ENCODE assay signal across 23 cellular contexts in genomic region chr7:135684699-135685098, GRCh38. TPM values are rescaled to one million over a fixed set of nuclear protein-coding genes. Genes with fewer than 3 reads are reported as not detected.
"Had no signal": no experiment of that assay in that cellular context is flagged by ENCODE, and none has a peak within 500 bp of the region (broad histone marks: within the 10 kb centered on the region; RNA-seq: fewer than 3 reads in every experiment).

No MANE protein-coding gene starts in this region.

- DNase-seq: activated CD4-positive, alpha-beta T cell treated with anti-CD3 and anti-CD28 coated beads, Interleukin-2, amount 10 ng/mL, durations not matched to agents 7 days and 5 days; activated gamma-delta T cell treated with Interleukin-2 at 50 U/mL for 16 hours; activated T-cell treated with anti-CD3 and anti-CD28 coated beads, Interleukin-2, amount 50 U/mL, for 1 hour; dorsolateral prefrontal cortex; effector memory CD8-positive, alpha-beta T cell; head of caudate nucleus; hypothalamus; left ventricle myocardium superior; natural killer cell; pancreas; psoas muscle; stimulated activated CD4-positive, alpha-beta T cell treated with anti-CD3 and anti-CD28 coated beads, Interleukin-1b, Interleukin-23, amount 100 ng/mL, for 48 hours; stimulated activated naive CD8-positive, alpha-beta T cell treated with anti-CD3 and anti-CD28 coated beads, Interleukin-15, amount 100 ng/mL, for 72 hours; tibial artery had no signal

- H3K27me3 ChIP-seq: ascending aorta, breast epithelium, dorsolateral prefrontal cortex, gastroesophageal sphincter, pancreas, right atrium auricular region, tibial artery had no signal

- H3K9me3 ChIP-seq: ascending aorta, breast epithelium, gastroesophageal sphincter, pancreas, psoas muscle, right atrium auricular region, tibial artery had no signal

- ATAC-seq: activated CD4-positive, CD25-positive, alpha-beta regulatory T cell treated with anti-CD3 and anti-CD28 coated beads, Interleukin-2, amount 50 U/mL, for 24 hours; activated naive CD4-positive, alpha-beta T cell treated with anti-CD3 and anti-CD28 coated beads, Interleukin-2, amount 50 U/mL, for 72 hours; effector memory CD8-positive, alpha-beta T cell; gastroesophageal sphincter; natural killer cell; pancreas; stimulated activated naive CD8-positive, alpha-beta T cell treated with anti-CD3 and anti-CD28 coated beads, Interleukin-15, amount 100 ng/mL, for 72 hours had no signal

- H3K36me3 ChIP-seq: breast epithelium, pancreas, right atrium auricular region had no signal

- H3K4me3 ChIP-seq: ascending aorta, breast epithelium, dorsolateral prefrontal cortex, gastroesophageal sphincter, pancreas, psoas muscle, right atrium auricular region, tibial artery had no signal

- H3K27ac ChIP-seq: dorsolateral prefrontal cortex, gastroesophageal sphincter, pancreas, psoas muscle, right atrium auricular region, tibial artery, VCaP had no signal

RNA-seq across cellular contexts. Expression of gene SLC13A4, which starts 43.3 kb away (rescaled TPM):
- total RNA-seq: activated CD4-positive, alpha-beta T cell treated with anti-CD3 and anti-CD28 coated beads, Interleukin-2, amount 10 ng/mL, durations not matched to agents 7 days and 5 days; activated naive CD4-positive, alpha-beta T cell treated with anti-CD3 and anti-CD28 coated beads, Interleukin-2, amount 50 U/mL, for 72 hours; natural killer cell; pancreas; psoas muscle; skeletal muscle tissue; T-helper 2 cell treated with Interferon-gamma antibody and Interleukin-4, amounts not matched to agents 100 ng/mL and 5 ng/mL, for 36 hours had no signal
